8 cellular contexts compared by ENCODE assay signal in genomic region chr7:130070900-130071622, GRCh38. TPM values are rescaled to one million over a fixed set of nuclear protein-coding genes. Genes with fewer than 3 reads are reported as not detected.
DNase-seq lines count a peak whose midpoint lies in the region; ATAC-seq, FAIRE-seq and TF ChIP-seq lines count a peak whose summit lies in the region.

No MANE protein-coding gene starts in this region.

- no peak overlapping the region for H2BK20ac ChIP-seq in H1 (ENCODE audit: low read length)

- peak overlapping the region in 2 of 3 donors; percentile 77 to 88 for H3K27ac Mint-ChIP-seq in CD4-positive, CD25-positive, alpha-beta regulatory T cell
- H3K27ac Mint-ChIP-seq in naive B cell: peak overlapping the region in 5 of 6 donors; percentile 14 to 97 (median 90)

- no peak overlapping the region for H4K8ac ChIP-seq in H1 (ENCODE audit: extremely low read depth, insufficient read depth, low read length)

- TF ChIP-seq POLR2A in Peyer's patch (IDR thresholded peaks at IDR 0.05): no peak
- TF ChIP-seq POLR2A in H1 (IDR thresholded peaks at IDR 0.05; ENCODE audit: control extremely low read depth in 1 of 2, low read depth in 2 of 2, low read length in 2 of 2): no peak

- H3K27me3 Mint-ChIP-seq in CD4-positive, CD25-positive, alpha-beta regulatory T cell: peaks cover 7% of the 10 kb centered on the region
- peaks cover 0 to 5% (median 0%) of the 10 kb centered on the region in 3 donors for H3K27me3 Mint-ChIP-seq in naive B cell

- H4K5ac ChIP-seq in H1 (ENCODE audit: insufficient read length, low read depth, low read length): no peak overlapping the region

- no peaks in the 10 kb centered on the region for H3K27me3 ChIP-seq in CD4-positive, CD25-positive, alpha-beta regulatory T cell (ENCODE audit: control insufficient read depth, insufficient read depth, low read length)
- H3K27me3 ChIP-seq in Peyer's patch (no peaks in the 10 kb centered on the region), H1 (replicated peaks in 1 of 4; ENCODE audit: control insufficient read depth in 3 of 4, extremely low read depth in 1 of 4, insufficient read depth in 3 of 4, low read length in 3 of 4) (no peaks in the 10 kb centered on the region)

- peak overlapping the region; percentile 84 for H3K4me3 ChIP-seq in CD4-positive, CD25-positive, alpha-beta regulatory T cell (ENCODE audit: low read depth, low read length)
- peak overlapping the region; percentile 81 to 99 (median 88) for H3K4me3 ChIP-seq in Peyer's patch
- H3K4me3 ChIP-seq in H1 (ENCODE audit: extremely low read depth in 1 of 4, insufficient read depth in 2 of 4, low read depth in 3 of 4, low read length in 4 of 4): peak overlapping the region; percentile 71 to 95 (median 84)

- no peak overlapping the region for H2BK120ac ChIP-seq in H1 (replicated peaks; ENCODE audit: low read depth, low read length)

- no peak for TF ChIP-seq EP300 in H1 (IDR thresholded peaks at IDR 0.05; ENCODE audit: borderline replicate concordance in 1 of 2, low read depth in 2 of 2, low read length in 2 of 2)

- no peak for TF ChIP-seq RAD21 in H1 (IDR thresholded peaks at IDR 0.05 in 1 of 2, conservative IDR thresholded peaks at IDR 0.05 in 1 of 2; ENCODE audit: low read depth in 2 of 2, low read length in 2 of 2)

- no peaks in the 10 kb centered on the region for H3K36me3 ChIP-seq in CD4-positive, CD25-positive, alpha-beta regulatory T cell (ENCODE audit: control insufficient read depth, insufficient read depth, low read length)
- H3K36me3 ChIP-seq in Peyer's patch (no peaks in the 10 kb centered on the region), H1 (ENCODE audit: control insufficient read depth in 2 of 4, insufficient read depth in 4 of 4, low read length in 3 of 4) (no peaks in the 10 kb centered on the region)

- H3K4me2 ChIP-seq in H1 (ENCODE audit: insufficient read depth in 1 of 2, low read depth in 2 of 2, low read length in 2 of 2): peak overlapping the region; percentile 54 to 92

- peak overlapping the region; percentile 31 to 78 (median 40) for H3K9ac ChIP-seq in H1 (replicated peaks in 1 of 4; ENCODE audit: extremely low read depth in 1 of 4, low read depth in 3 of 4, low read length in 3 of 4)

- peak overlapping the region; percentile 83 for H3K27ac ChIP-seq in CD4-positive, CD25-positive, alpha-beta regulatory T cell (ENCODE audit: insufficient read depth, low read length, poor library complexity, severe bottlenecking)
- H3K27ac ChIP-seq in Peyer's patch (peak overlapping the region; percentile 80 to 87 (median 84)), H1 (ENCODE audit: low read depth, low read length) (no peak overlapping the region)

- H3K79me2 ChIP-seq in H1 (ENCODE audit: control insufficient read depth in 1 of 2, insufficient read depth in 2 of 2, low read length in 2 of 2): peaks cover 0 to 52% of the 10 kb centered on the region in 2 experiments; a peak in 3 of 4 replicates

- peaks cover 27% of the 10 kb centered on the region for H3K4me1 ChIP-seq in CD4-positive, CD25-positive, alpha-beta regulatory T cell (ENCODE audit: control insufficient read depth, insufficient read depth, low read length, poor library complexity, severe bottlenecking)
- H3K4me1 ChIP-seq in Peyer's patch (peaks cover 0 to 23% (median 8%) of the 10 kb centered on the region in 4 donors), H1 (replicated peaks in 1 of 4; ENCODE audit: control insufficient read depth in 3 of 4, insufficient read depth in 4 of 4, low read length in 3 of 4) (peaks cover 0 to 2% (median 0%) of the 10 kb centered on the region in 4 experiments; a peak in 1 of 7 replicates)

- no peaks in the 10 kb centered on the region; the same call in 1 of the 2 replicates for H3K79me1 ChIP-seq in H1 (ENCODE audit: low read depth, low read length)

- ATAC-seq in CD4-positive, CD25-positive, alpha-beta regulatory T cell (ENCODE audit: low read depth in 2 of 2): no peak
- ATAC-seq in GM21786 (IDR thresholded peaks at IDR 0.05; ENCODE audit: unreplicated experiment) (peak; percentile 2), naive B cell (ENCODE audit: low read depth in 2 of 2) (no peak), GM18861 (IDR thresholded peaks at IDR 0.05; ENCODE audit: unreplicated experiment) (no peak)

- H4K20me1 ChIP-seq in H1 (replicated peaks in 1 of 2; ENCODE audit: control insufficient read depth in 1 of 2, insufficient read depth in 2 of 2, low read length in 2 of 2): peaks cover 0 to 2% of the 10 kb centered on the region in 2 experiments

- H4K91ac ChIP-seq in H1 (replicated peaks; ENCODE audit: insufficient read length, low read length): no peak overlapping the region

- H3K56ac ChIP-seq in H1 (replicated peaks; ENCODE audit: insufficient read length, low read depth, low read length): no peak overlapping the region

- H3K4ac ChIP-seq in H1 (replicated peaks; ENCODE audit: insufficient read length, low read depth, low read length): no peak overlapping the region

- H3K14ac ChIP-seq in H1 (ENCODE audit: insufficient read length): no peak overlapping the region

- no peak for TF ChIP-seq CTCF in Peyer's patch (IDR thresholded peaks at IDR 0.05)
- no peak for TF ChIP-seq CTCF in H1 (IDR thresholded peaks at IDR 0.05; ENCODE audit: control extremely low read depth in 1 of 3, insufficient read depth in 1 of 3, low read depth in 1 of 3, low read length in 3 of 3)

- CTCF ChIA-PET in H1 (lab: Charles Lee; ENCODE audit: partially characterized antibody): interaction anchor here (0.7 to 3.2 kb wide), 8 partner anchors 10 to 761 kb away, joined by 3 to 25 read pairs (median 6); no protein-coding TSS in a partner anchor

- DNase-seq in CD4-positive, CD25-positive, alpha-beta regulatory T cell: no peak
- no peak for DNase-seq in Peyer's patch
- DNase-seq in H1 (ENCODE audit: low read depth in 1 of 2, low spot score in 2 of 2): no peak
- DNase-seq in naive B cell: no peak
- no peak for DNase-seq in activated effector memory CD4-positive, alpha-beta T cell treated with Interleukin-2 at 50 U/mL for 16 hours
- DNase-seq in hippocampal formation (lab: John Stamatoyannopoulos, UW): no peak

- FAIRE-seq in H1 (lab: Jason Lieb, UNC): no peak

- no peaks in the 10 kb centered on the region for H3K9me3 ChIP-seq in CD4-positive, CD25-positive, alpha-beta regulatory T cell (ENCODE audit: control insufficient read depth in 2 of 2, low read length in 2 of 2)
- H3K9me3 ChIP-seq in Peyer's patch (no peaks in the 10 kb centered on the region), H1 (ENCODE audit: insufficient read depth in 2 of 2, low read depth in 1 of 2, low read length in 1 of 2) (no peaks in the 10 kb centered on the region)

- H3K36me3 Mint-ChIP-seq in CD4-positive, CD25-positive, alpha-beta regulatory T cell: peaks cover 6% of the 10 kb centered on the region
- peaks cover 0 to 8% of the 10 kb centered on the region in 2 donors for H3K36me3 Mint-ChIP-seq in naive B cell

- no peaks in the 10 kb centered on the region for H3K9me3 Mint-ChIP-seq in CD4-positive, CD25-positive, alpha-beta regulatory T cell
- no peaks in the 10 kb centered on the region for H3K9me3 Mint-ChIP-seq in naive B cell

- no peak overlapping the region for H3K23ac ChIP-seq in H1 (ENCODE audit: insufficient read length)

- no peak overlapping the region for H2AK5ac ChIP-seq in H1 (ENCODE audit: low read depth, low read length)

- no peak overlapping the region for H3K18ac ChIP-seq in H1 (ENCODE audit: extremely low read depth, low read length)

- no peak overlapping the region for H2BK12ac ChIP-seq in H1 (ENCODE audit: low read depth, low read length)

- H3K4me3 Mint-ChIP-seq in CD4-positive, CD25-positive, alpha-beta regulatory T cell: peak overlapping the region; percentile 88 to 97 (median 93)
- peak overlapping the region; percentile 84 to 98 (median 92) for H3K4me3 Mint-ChIP-seq in naive B cell

- H2BK5ac ChIP-seq in H1 (ENCODE audit: low read depth, low read length): peak overlapping the region; percentile 79; the same call in 1 of the 2 replicates

- 3% methylated on average over 10 of the region's 10 CpGs; no CpG with 5 or more reads in 1 of the 2 experiments for WGBS in H1 (ENCODE audit: extremely low coverage in 1 of 2, insufficient coverage in 1 of 2, insufficient read length in 1 of 2, insufficient replicate concordance in 2 of 2, low coverage in 1 of 2, low lambda C conversion rate in 2 of 2, missing lambda C conversion rate in 1 of 2), 2 experiments

- H3K23me2 ChIP-seq in H1 (ENCODE audit: low read depth, low read length): peaks cover 4% of the 10 kb centered on the region; the same call in 1 of the 2 replicates

- H2AFZ ChIP-seq in H1 (ENCODE audit: low read length): no peak overlapping the region

- H3K4me1 Mint-ChIP-seq in CD4-positive, CD25-positive, alpha-beta regulatory T cell: peaks cover 31 to 59% (median 40%) of the 10 kb centered on the region in 4 donors
- peaks cover 35 to 56% (median 49%) of the 10 kb centered on the region in 3 donors for H3K4me1 Mint-ChIP-seq in naive B cell

- POLR2A ChIA-PET in H1 (lab: Charles Lee; ENCODE audit: partially characterized antibody): interaction anchor here (0.6 to 1.7 kb wide), 4 partner anchors 10 to 134 kb away, joined by 3 to 6 read pairs (median 4); partner anchors contain the start of gene TMEM209

- no peak overlapping the region for H2BK15ac ChIP-seq in H1 (ENCODE audit: low read length)

RNA-seq across cellular contexts. Expression of gene KLHDC10, which starts 0.7 kb away (rescaled TPM):
- 16.8 TPM for total RNA-seq in CD4-positive, CD25-positive, alpha-beta regulatory T cell
- polyA plus RNA-seq in CD4-positive, CD25-positive, alpha-beta regulatory T cell: 1 to 10 TPM; 1.3 to 4.7 (median 2.0) TPM
- 10 to 100 TPM; 16.5 to 25.0 (median 20.1) TPM for total RNA-seq in Peyer's patch
- 14.5 and 21.1 TPM in 2 replicates for total RNA-seq in H1 (2021; fragmentation: NEBNext Ultra II Directional; extraction: Animal tissue kit (Norgen Biotek cat#: 25700))
- polyA plus RNA-seq in H1 (2011; rRNA removed): 6.6 and 7.8 TPM in 2 replicates
- polyA plus RNA-seq in H1 (2011; cell fraction: cytosol; rRNA removed): 7.4 TPM
- 6.5 TPM for polyA plus RNA-seq in H1 (2011; cell fraction: nucleus; rRNA removed)
- 7.2 to 12.2 TPM (median 11.0 TPM) in 4 replicates for polyA plus RNA-seq in H1 (2012, experiment 1 of 2)
- 1.1 TPM for polyA plus RNA-seq in H1 (2012, experiment 2 of 2)
- 6.8 TPM for polyA plus RNA-seq in H1 (2013, experiment 1 of 2)
- polyA plus RNA-seq in H1 (2013, experiment 2 of 2): 6.8 TPM
- polyA minus RNA-seq in H1 (2011; rRNA and poly(A)+ RNA removed): 22.8 and 26.5 TPM in 2 replicates
- polyA minus RNA-seq in H1 (2011; cell fraction: cytosol; rRNA and poly(A)+ RNA removed): 14.8 TPM
- polyA minus RNA-seq in H1 (2011; cell fraction: nucleus; rRNA and poly(A)+ RNA removed): 8.2 TPM
- 1 to 10 TPM; 1.4 to 6.5 (median 3.5) TPM for polyA plus RNA-seq in naive B cell (ENCODE audit: low read depth in 6 of 6)

RNA-seq across cellular contexts. Expression of gene ZC3HC1, which starts 19.9 kb away (rescaled TPM):
- 12.9 TPM for total RNA-seq in CD4-positive, CD25-positive, alpha-beta regulatory T cell
- 10 to 100 TPM; 14.8 to 20.7 (median 16.2) TPM for polyA plus RNA-seq in CD4-positive, CD25-positive, alpha-beta regulatory T cell
- 10 to 100 TPM in 2 of 4 donors, 1 to 10 TPM in 2; 3.8 to 11.9 (median 8.1) TPM for total RNA-seq in Peyer's patch
- total RNA-seq in H1 (2021; fragmentation: NEBNext Ultra II Directional; extraction: Animal tissue kit (Norgen Biotek cat#: 25700)): 29.7 and 35.3 TPM in 2 replicates
- polyA plus RNA-seq in H1 (2011; rRNA removed): 37.3 and 50.9 TPM in 2 replicates
- polyA plus RNA-seq in H1 (2011; cell fraction: cytosol; rRNA removed): 40.9 TPM
- polyA plus RNA-seq in H1 (2011; cell fraction: nucleus; rRNA removed): 41.2 TPM
- polyA plus RNA-seq in H1 (2012, experiment 1 of 2): 31.9 to 35.4 TPM (median 33.4 TPM) in 4 replicates
- 27.8 TPM for polyA plus RNA-seq in H1 (2012, experiment 2 of 2)
- 20.0 TPM for polyA plus RNA-seq in H1 (2013, experiment 1 of 2)
- 19.4 TPM for polyA plus RNA-seq in H1 (2013, experiment 2 of 2)
- 38.2 and 39.6 TPM in 2 replicates for polyA minus RNA-seq in H1 (2011; rRNA and poly(A)+ RNA removed)
- polyA minus RNA-seq in H1 (2011; cell fraction: cytosol; rRNA and poly(A)+ RNA removed): 23.8 TPM
- 18.2 TPM for polyA minus RNA-seq in H1 (2011; cell fraction: nucleus; rRNA and poly(A)+ RNA removed)
- 10 to 100 TPM in 5 of 6 donors, 1 to 10 TPM in 1; 8.4 to 38.8 (median 11.9) TPM for polyA plus RNA-seq in naive B cell (ENCODE audit: low read depth in 6 of 6)
